In genomic region chr10:78937388-78937787, GRCh38 we compare ENCODE assay signal across 20 cellular contexts.
A peak's percentile ranks its signal among the peaks of the same experiment; 100 is the strongest.
DNase-seq lines count a peak whose midpoint lies in the region; ATAC-seq and TF ChIP-seq lines count a peak whose summit lies in the region.
"Had no signal": no experiment of that assay in that cellular context is flagged by ENCODE, and none has a peak within 500 bp of the region (broad histone marks: within the 10 kb centered on the region; RNA-seq: fewer than 3 reads in every experiment).

No MANE protein-coding gene starts in this region.

- CTCF ChIA-PET in MCF 10A (lab: Yijun Ruan, JAX), result no interaction called here

- DNase-seq in MCF 10A (ENCODE audit: unreplicated experiment) (peak; percentile 47), breast epithelium (ENCODE audit: low spot score in 2 of 2) (no peak), prostate gland (ENCODE audit: low spot score) (no peak), HK-2 (ENCODE audit: unreplicated experiment) (no peak), NCI-H748 (lab: John Stamatoyannopoulos, UW; ENCODE audit: unreplicated experiment) (no peak)
- DNase-seq in activated naive CD4-positive, alpha-beta T cell treated with anti-CD3 and anti-CD28 coated beads, Interleukin-2, amount 50 U/mL, for 72 hours (ENCODE audit: low spot score in 2 of 2), result no peak
- DNase-seq: activated CD8-positive, alpha-beta memory T cell treated with anti-CD3 and anti-CD28 coated beads, Interleukin-2, amount 10 ng/mL, durations not matched to agents 7 days and 5 days; activated naive CD8-positive, alpha-beta T cell treated with anti-CD3 and anti-CD28 coated beads, Interleukin-2, amount 10 ng/mL, durations not matched to agents 7 days and 5 days; body of pancreas; C1 segment of cervical spinal cord; left ventricle myocardium inferior; MM.1S; NCI-H187 treated with DMSO at 0.1 percent for 48 hours; NCI-H2227 treated with DMSO at 0.1 percent for 48 hours; trophoblast cell had no signal

- H3K4me3 ChIP-seq in breast epithelium (no peak overlapping the region), esophagus (ENCODE audit: low read depth in 1 of 2, low read length in 2 of 2) (no peak overlapping the region), prostate gland (no peak overlapping the region)
- H3K4me3 ChIP-seq: body of pancreas, left ventricle myocardium inferior had no signal

- no peak for ATAC-seq in activated naive CD4-positive, alpha-beta T cell treated with anti-CD3 and anti-CD28 coated beads, Interleukin-2, amount 50 U/mL, for 72 hours
- ATAC-seq in GM21390 (IDR thresholded peaks at IDR 0.05; ENCODE audit: unreplicated experiment), result no peak
- ATAC-seq: activated CD8-positive, alpha-beta memory T cell treated with anti-CD3 and anti-CD28 coated beads, Interleukin-2, amount 10 ng/mL, durations not matched to agents 7 days and 5 days; body of pancreas; SK-N-SH treated with all-trans-retinoic acid at 6 μM for 48 hours had no signal

- TF ChIP-seq CTCF in MCF 10A (IDR thresholded peaks at IDR 0.05; ENCODE audit: unreplicated experiment) (no peak), breast epithelium (IDR thresholded peaks at IDR 0.05) (no peak), prostate gland (IDR thresholded peaks at IDR 0.05) (no peak)

- no peaks in the 10 kb centered on the region for H3K9me3 Mint-ChIP-seq in MCF 10A (ENCODE audit: unreplicated experiment)
- no peaks in the 10 kb centered on the region for H3K9me3 Mint-ChIP-seq in activated naive CD4-positive, alpha-beta T cell treated with anti-CD3 and anti-CD28 coated beads, Interleukin-2, amount 50 U/mL, for 72 hours
- H3K9me3 Mint-ChIP-seq: activated naive CD8-positive, alpha-beta T cell treated with anti-CD3 and anti-CD28 coated beads, Interleukin-2, amount 10 ng/mL, durations not matched to agents 7 days and 5 days; activated T-helper 17 cell treated with anti-CD3 and anti-CD28 coated beads, Interleukin-2, amount 50 U/mL, for 72 hours; dendritic cell treated with granulocyte-macrophage colony-stimulating factor and Interleukin-4, amounts not matched to agents 40 ng/mL and 50 ng/mL, for 4 days had no signal

- TF ChIP-seq POLR2A in breast epithelium (IDR thresholded peaks at IDR 0.05) (no peak), prostate gland (IDR thresholded peaks at IDR 0.05) (no peak)

- POLR2A ChIA-PET in MCF 10A (lab: Yijun Ruan, JAX), result no interaction called here

- peaks cover 31% of the 10 kb centered on the region for H3K4me1 Mint-ChIP-seq in MCF 10A (ENCODE audit: insufficient read depth, unreplicated experiment)
- H3K4me1 Mint-ChIP-seq: activated CD8-positive, alpha-beta memory T cell treated with anti-CD3 and anti-CD28 coated beads, Interleukin-2, amount 10 ng/mL, durations not matched to agents 7 days and 5 days; activated naive CD8-positive, alpha-beta T cell treated with anti-CD3 and anti-CD28 coated beads, Interleukin-2, amount 10 ng/mL, durations not matched to agents 7 days and 5 days; activated T-helper 17 cell treated with anti-CD3 and anti-CD28 coated beads, Interleukin-2, amount 50 U/mL, for 72 hours had no signal

- no peak overlapping the region for H3K27ac Mint-ChIP-seq in MCF 10A (ENCODE audit: low read depth, unreplicated experiment)
- H3K27ac Mint-ChIP-seq in activated naive CD4-positive, alpha-beta T cell treated with anti-CD3 and anti-CD28 coated beads, Interleukin-2, amount 50 U/mL, for 72 hours, result no peak overlapping the region
- H3K27ac Mint-ChIP-seq: activated CD8-positive, alpha-beta memory T cell treated with anti-CD3 and anti-CD28 coated beads, Interleukin-2, amount 10 ng/mL, durations not matched to agents 7 days and 5 days; activated naive CD8-positive, alpha-beta T cell treated with anti-CD3 and anti-CD28 coated beads, Interleukin-2, amount 10 ng/mL, durations not matched to agents 7 days and 5 days; activated T-helper 17 cell treated with anti-CD3 and anti-CD28 coated beads, Interleukin-2, amount 50 U/mL, for 72 hours had no signal

- H3K36me3 ChIP-seq in breast epithelium, result no peaks in the 10 kb centered on the region
- H3K36me3 ChIP-seq in esophagus (ENCODE audit: control insufficient read depth in 2 of 2, insufficient read depth in 2 of 2, low read length in 1 of 2), result no peaks in the 10 kb centered on the region
- no peaks in the 10 kb centered on the region for H3K36me3 ChIP-seq in prostate gland
- H3K36me3 ChIP-seq: left ventricle myocardium inferior had no signal

- 54 to 61% methylated on average over 5 of the region's 5 CpGs for WGBS in esophagus, 2 donors
- 85% methylated on average over 5 of the region's 5 CpGs for WGBS in prostate gland

- H3K9me3 ChIP-seq in breast epithelium (no peaks in the 10 kb centered on the region), esophagus (ENCODE audit: control insufficient read depth in 2 of 2, insufficient read depth in 1 of 2, low read depth in 1 of 2, low read length in 1 of 2) (no peaks in the 10 kb centered on the region), prostate gland (no peaks in the 10 kb centered on the region)
- H3K9me3 ChIP-seq: body of pancreas, left ventricle myocardium inferior had no signal

- no peaks in the 10 kb centered on the region for H3K27me3 Mint-ChIP-seq in MCF 10A (ENCODE audit: insufficient read depth, unreplicated experiment)
- H3K27me3 Mint-ChIP-seq: activated CD8-positive, alpha-beta memory T cell treated with anti-CD3 and anti-CD28 coated beads, Interleukin-2, amount 10 ng/mL, durations not matched to agents 7 days and 5 days; activated naive CD8-positive, alpha-beta T cell treated with anti-CD3 and anti-CD28 coated beads, Interleukin-2, amount 10 ng/mL, durations not matched to agents 7 days and 5 days; activated T-helper 17 cell treated with anti-CD3 and anti-CD28 coated beads, Interleukin-2, amount 50 U/mL, for 72 hours had no signal

- H3K36me3 Mint-ChIP-seq in MCF 10A (ENCODE audit: insufficient read depth, unreplicated experiment), result no peaks in the 10 kb centered on the region
- H3K36me3 Mint-ChIP-seq in activated naive CD4-positive, alpha-beta T cell treated with anti-CD3 and anti-CD28 coated beads, Interleukin-2, amount 50 U/mL, for 72 hours, result no peaks in the 10 kb centered on the region
- H3K36me3 Mint-ChIP-seq: activated CD8-positive, alpha-beta memory T cell treated with anti-CD3 and anti-CD28 coated beads, Interleukin-2, amount 10 ng/mL, durations not matched to agents 7 days and 5 days; activated naive CD8-positive, alpha-beta T cell treated with anti-CD3 and anti-CD28 coated beads, Interleukin-2, amount 10 ng/mL, durations not matched to agents 7 days and 5 days had no signal

- no TSS peak for BruUV-seq in MCF 10A (replicated peaks; lab: Mats Ljungman, UMichigan)

- H3K4me3 Mint-ChIP-seq in MCF 10A (ENCODE audit: unreplicated experiment), result no peak overlapping the region
- H3K4me3 Mint-ChIP-seq: activated CD8-positive, alpha-beta memory T cell treated with anti-CD3 and anti-CD28 coated beads, Interleukin-2, amount 10 ng/mL, durations not matched to agents 7 days and 5 days; activated naive CD8-positive, alpha-beta T cell treated with anti-CD3 and anti-CD28 coated beads, Interleukin-2, amount 10 ng/mL, durations not matched to agents 7 days and 5 days; activated T-helper 17 cell treated with anti-CD3 and anti-CD28 coated beads, Interleukin-2, amount 50 U/mL, for 72 hours; dendritic cell treated with granulocyte-macrophage colony-stimulating factor and Interleukin-4, amounts not matched to agents 40 ng/mL and 50 ng/mL, for 4 days had no signal

- no peak overlapping the region for H3K27ac ChIP-seq in breast epithelium
- H3K27ac ChIP-seq in esophagus (ENCODE audit: low read depth in 2 of 2, low read length in 1 of 2), result peak overlapping the region; percentile 51 to 93
- H3K27ac ChIP-seq in prostate gland, result peak overlapping the region; percentile 61 to 69
- H3K27ac ChIP-seq: body of pancreas, left ventricle myocardium inferior had no signal

- intact Hi-C loops in MCF 10A (cut with micrococcal nuclease), result no loop called here
- intact Hi-C loops in breast epithelium (cut with DNase I; ENCODE audit: low total_unique reads), result no loop called here
- intact Hi-C loops in prostate gland (cut with DNase I), result no loop called here

- H3K27me3 ChIP-seq in breast epithelium (no peaks in the 10 kb centered on the region), esophagus (ENCODE audit: control insufficient read depth in 1 of 2, insufficient read depth in 2 of 2, low read length in 2 of 2) (no peaks in the 10 kb centered on the region), prostate gland (replicated peaks; ENCODE audit: insufficient read depth) (no peaks in the 10 kb centered on the region)
- H3K27me3 ChIP-seq: body of pancreas had no signal

- H3K4me1 ChIP-seq in breast epithelium (no peaks in the 10 kb centered on the region), esophagus (ENCODE audit: control insufficient read depth in 2 of 2, insufficient read depth in 2 of 2, low read length in 1 of 2) (peaks cover 5 to 18% of the 10 kb centered on the region in 2 donors), prostate gland (replicated peaks) (no peaks in the 10 kb centered on the region)
- H3K4me1 ChIP-seq: body of pancreas had no signal

Comparison
In these comparisons a context has a peak if more than half of its experiments do, and no peak if none do; other contexts are left out.
1. H3K27ac ChIP-seq: peak in esophagus (2 of 2) and prostate gland (2 of 2); none in breast epithelium (0 of 2).